25 cellular contexts compared by ENCODE assay signal in genomic region chr18:12532661-12533060, GRCh38.
"Had no signal": no experiment of that assay in that cellular context is flagged by ENCODE, and none has a peak within 500 bp of the region (broad histone marks: within the 10 kb centered on the region; RNA-seq: fewer than 3 reads in every experiment).

No MANE protein-coding gene starts in this region.

- H3K36me3 ChIP-seq: ovary, sigmoid colon, tibial artery had no signal

- H3K4me1 ChIP-seq: heart right ventricle, sigmoid colon, testis, tibial artery had no signal

- H3K4me3 Mint-ChIP-seq: immature natural killer cell; memory B cell; natural killer cell; stimulated activated effector memory CD8-positive, alpha-beta T cell treated with anti-CD3 and anti-CD28 coated beads, Interleukin-12 subunit alpha, Interleukin-12 subunit beta, amount 100 ng/mL, for 72 hours; type B pancreatic cell had no signal

- H3K27ac ChIP-seq: heart right ventricle, ovary, psoas muscle, sigmoid colon, testis, tibial artery had no signal

- H3K9me3 ChIP-seq: heart right ventricle, ovary, psoas muscle, sigmoid colon, testis, tibial artery had no signal

- DNase-seq: dorsolateral prefrontal cortex; effector CD4-positive, alpha-beta T cell; heart right ventricle; hippocampal formation; immature natural killer cell; islet precursor cell; kidney glomerular epithelial cell; natural killer cell; nucleus accumbens; ovary; posterior cingulate gyrus; psoas muscle; right cardiac atrium; sigmoid colon; stimulated activated CD4-positive, alpha-beta T cell treated with anti-CD3 and anti-CD28 coated beads, Interleukin-2, amount 100 ng/mL, for 24 hours; stimulated activated CD4-positive, alpha-beta T cell treated with anti-CD3 and anti-CD28 coated beads, Interleukin-4, amount 100 ng/mL, for 24 hours; stimulated activated naive CD4-positive, alpha-beta T cell treated with Interleukin-2 at 50 U/mL for 16 hours; substantia nigra; testis; tibial artery had no signal

- H3K9me3 Mint-ChIP-seq: immature natural killer cell; memory B cell; natural killer cell; stimulated activated effector memory CD8-positive, alpha-beta T cell treated with anti-CD3 and anti-CD28 coated beads, Interleukin-12 subunit alpha, Interleukin-12 subunit beta, amount 100 ng/mL, for 72 hours; type B pancreatic cell had no signal

- H3K36me3 Mint-ChIP-seq: memory B cell; natural killer cell; stimulated activated effector memory CD8-positive, alpha-beta T cell treated with anti-CD3 and anti-CD28 coated beads, Interleukin-12 subunit alpha, Interleukin-12 subunit beta, amount 100 ng/mL, for 72 hours had no signal

- H3K27ac Mint-ChIP-seq: immature natural killer cell; memory B cell; natural killer cell; stimulated activated effector memory CD8-positive, alpha-beta T cell treated with anti-CD3 and anti-CD28 coated beads, Interleukin-12 subunit alpha, Interleukin-12 subunit beta, amount 100 ng/mL, for 72 hours; type B pancreatic cell had no signal

- H3K27me3 ChIP-seq: dorsolateral prefrontal cortex, heart right ventricle, ovary, sigmoid colon, testis, tibial artery had no signal

- ATAC-seq: heart right ventricle; left lobe of liver; natural killer cell; psoas muscle; right cardiac atrium; stimulated activated effector memory CD8-positive, alpha-beta T cell treated with anti-CD3 and anti-CD28 coated beads, Interleukin-12 subunit alpha, Interleukin-12 subunit beta, amount 100 ng/mL, for 72 hours had no signal

- H3K27me3 Mint-ChIP-seq: type B pancreatic cell had no signal

- H3K4me3 ChIP-seq: dorsolateral prefrontal cortex, heart right ventricle, lung, ovary, psoas muscle, sigmoid colon, testis, tibial artery had no signal

- H3K4me1 Mint-ChIP-seq: immature natural killer cell; memory B cell; natural killer cell; stimulated activated effector memory CD8-positive, alpha-beta T cell treated with anti-CD3 and anti-CD28 coated beads, Interleukin-12 subunit alpha, Interleukin-12 subunit beta, amount 100 ng/mL, for 72 hours had no signal
